In genomic region chr5:81767938-81768337, GRCh38 we compare ENCODE assay signal across 1 cellular context.
TF ChIP-seq lines count a peak whose summit lies in the region.

No MANE protein-coding gene starts in this region.

TF ChIP-seq in SK-N-SH, 30 proteins besides CTCF, POLR2A, EP300 and RAD21:
- TF ChIP-seq, protein P1, sequence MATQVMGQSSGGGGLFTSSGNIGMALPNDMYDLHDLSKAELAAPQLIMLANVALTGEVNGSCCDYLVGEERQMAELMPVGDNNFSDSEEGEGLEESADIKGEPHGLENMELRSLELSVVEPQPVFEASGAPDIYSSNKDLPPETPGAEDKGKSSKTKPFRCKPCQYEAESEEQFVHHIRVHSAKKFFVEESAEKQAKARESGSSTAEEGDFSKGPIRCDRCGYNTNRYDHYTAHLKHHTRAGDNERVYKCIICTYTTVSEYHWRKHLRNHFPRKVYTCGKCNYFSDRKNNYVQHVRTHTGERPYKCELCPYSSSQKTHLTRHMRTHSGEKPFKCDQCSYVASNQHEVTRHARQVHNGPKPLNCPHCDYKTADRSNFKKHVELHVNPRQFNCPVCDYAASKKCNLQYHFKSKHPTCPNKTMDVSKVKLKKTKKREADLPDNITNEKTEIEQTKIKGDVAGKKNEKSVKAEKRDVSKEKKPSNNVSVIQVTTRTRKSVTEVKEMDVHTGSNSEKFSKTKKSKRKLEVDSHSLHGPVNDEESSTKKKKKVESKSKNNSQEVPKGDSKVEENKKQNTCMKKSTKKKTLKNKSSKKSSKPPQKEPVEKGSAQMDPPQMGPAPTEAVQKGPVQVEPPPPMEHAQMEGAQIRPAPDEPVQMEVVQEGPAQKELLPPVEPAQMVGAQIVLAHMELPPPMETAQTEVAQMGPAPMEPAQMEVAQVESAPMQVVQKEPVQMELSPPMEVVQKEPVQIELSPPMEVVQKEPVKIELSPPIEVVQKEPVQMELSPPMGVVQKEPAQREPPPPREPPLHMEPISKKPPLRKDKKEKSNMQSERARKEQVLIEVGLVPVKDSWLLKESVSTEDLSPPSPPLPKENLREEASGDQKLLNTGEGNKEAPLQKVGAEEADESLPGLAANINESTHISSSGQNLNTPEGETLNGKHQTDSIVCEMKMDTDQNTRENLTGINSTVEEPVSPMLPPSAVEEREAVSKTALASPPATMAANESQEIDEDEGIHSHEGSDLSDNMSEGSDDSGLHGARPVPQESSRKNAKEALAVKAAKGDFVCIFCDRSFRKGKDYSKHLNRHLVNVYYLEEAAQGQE (IDR thresholded peaks at IDR 0.05; ENCODE audit: low read depth, low read length) = no peak
- TF ChIP-seq FOXJ3 (CRISPR knock-in tag; IDR thresholded peaks at IDR 0.05) (no peak), GABPA (IDR thresholded peaks at IDR 0.05; ENCODE audit: low read depth) (no peak), FOSL2 (IDR thresholded peaks at IDR 0.05; ENCODE audit: borderline replicate concordance, low read depth) (no peak), YY1 (IDR thresholded peaks at IDR 0.05; ENCODE audit: low read depth) (no peak), GATA2 (CRISPR knock-in tag; IDR thresholded peaks at IDR 0.05) (no peak), NFIC (IDR thresholded peaks at IDR 0.05; ENCODE audit: borderline replicate concordance) (no peak), JUND (IDR thresholded peaks at IDR 0.05) (no peak), SIN3A (IDR thresholded peaks at IDR 0.05; ENCODE audit: borderline replicate concordance, low read depth, low read length) (no peak), PBX3 (IDR thresholded peaks at IDR 0.05) (no peak), RCOR1 (IDR thresholded peaks at IDR 0.05; ENCODE audit: low read length) (no peak), SMC3 (IDR thresholded peaks at IDR 0.05; ENCODE audit: low read depth, low read length) (no peak), TEAD4 (IDR thresholded peaks at IDR 0.05; ENCODE audit: borderline replicate concordance, insufficient read depth) (no peak), IRF3 (IDR thresholded peaks at IDR 0.05; ENCODE audit: low read depth, low read length) (no peak), MAX (IDR thresholded peaks at IDR 0.05; ENCODE audit: low read depth) (no peak)
- TF ChIP-seq, protein P2, sequence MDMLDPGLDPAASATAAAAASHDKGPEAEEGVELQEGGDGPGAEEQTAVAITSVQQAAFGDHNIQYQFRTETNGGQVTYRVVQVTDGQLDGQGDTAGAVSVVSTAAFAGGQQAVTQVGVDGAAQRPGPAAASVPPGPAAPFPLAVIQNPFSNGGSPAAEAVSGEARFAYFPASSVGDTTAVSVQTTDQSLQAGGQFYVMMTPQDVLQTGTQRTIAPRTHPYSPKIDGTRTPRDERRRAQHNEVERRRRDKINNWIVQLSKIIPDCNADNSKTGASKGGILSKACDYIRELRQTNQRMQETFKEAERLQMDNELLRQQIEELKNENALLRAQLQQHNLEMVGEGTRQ (IDR thresholded peaks at IDR 0.05; ENCODE audit: borderline replicate concordance, low read depth, low read length) = no peak
- TF ChIP-seq, protein P3, sequence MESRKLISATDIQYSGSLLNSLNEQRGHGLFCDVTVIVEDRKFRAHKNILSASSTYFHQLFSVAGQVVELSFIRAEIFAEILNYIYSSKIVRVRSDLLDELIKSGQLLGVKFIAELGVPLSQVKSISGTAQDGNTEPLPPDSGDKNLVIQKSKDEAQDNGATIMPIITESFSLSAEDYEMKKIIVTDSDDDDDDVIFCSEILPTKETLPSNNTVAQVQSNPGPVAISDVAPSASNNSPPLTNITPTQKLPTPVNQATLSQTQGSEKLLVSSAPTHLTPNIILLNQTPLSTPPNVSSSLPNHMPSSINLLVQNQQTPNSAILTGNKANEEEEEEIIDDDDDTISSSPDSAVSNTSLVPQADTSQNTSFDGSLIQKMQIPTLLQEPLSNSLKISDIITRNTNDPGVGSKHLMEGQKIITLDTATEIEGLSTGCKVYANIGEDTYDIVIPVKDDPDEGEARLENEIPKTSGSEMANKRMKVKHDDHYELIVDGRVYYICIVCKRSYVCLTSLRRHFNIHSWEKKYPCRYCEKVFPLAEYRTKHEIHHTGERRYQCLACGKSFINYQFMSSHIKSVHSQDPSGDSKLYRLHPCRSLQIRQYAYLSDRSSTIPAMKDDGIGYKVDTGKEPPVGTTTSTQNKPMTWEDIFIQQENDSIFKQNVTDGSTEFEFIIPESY (IDR thresholded peaks at IDR 0.05; ENCODE audit: borderline replicate concordance, low read depth) = no peak
